Comparison of ENCODE assay signal across 30 cellular contexts in genomic region chr1:225155555-225155954, GRCh38.
"Had no signal": no experiment of that assay in that cellular context is flagged by ENCODE, and none has a peak within 500 bp of the region (broad histone marks: within the 10 kb centered on the region; RNA-seq: fewer than 3 reads in every experiment).

No MANE protein-coding gene starts in this region.

- H3K9me3 Mint-ChIP-seq: activated naive CD4-positive, alpha-beta T cell treated with anti-CD3 and anti-CD28 coated beads, Interleukin-2, amount 10 ng/mL, durations not matched to agents 7 days and 5 days; activated T-helper 1 cell treated with anti-CD3 and anti-CD28 coated beads, Interleukin-12 subunit alpha, Interleukin-12 subunit beta, Interleukin-2, Interleukin-4 antibody, amounts not matched to agents 30 ng/mL and 10 ng/mL and 1 ng/mL, durations not matched to agents 14 hours and 24 hours and 36 hours; endodermal cell; natural killer cell treated with Interleukin-12 subunit alpha and Interleukin-12 subunit beta and Interleukin-15 and Interleukin-18, amount 100 ng/mL, for 72 hours; stimulated activated memory B cell treated with anti-CD40 and anti-IgM and Interleukin-4, amounts not matched to agents 10 μg/mL and 1 μg/mL and 100 μg/mL, for 72 hours; stimulated activated naive CD8-positive, alpha-beta T cell treated with anti-CD3 and anti-CD28 coated beads, Interleukin-15, amount 100 ng/mL, for 72 hours; T-helper 2 cell treated with Interferon-gamma antibody and Interleukin-4, amounts not matched to agents 5 μg/mL and 100 μg/mL, for 36 hours; type B pancreatic cell had no signal

- H3K27ac ChIP-seq: brain microvascular endothelial cell, epithelial cell of prostate, esophagus squamous epithelium, heart right ventricle, left lung, right atrium auricular region, uterus had no signal

- H3K4me3 Mint-ChIP-seq: activated CD4-positive, alpha-beta T cell treated with anti-CD3 and anti-CD28 coated beads for 36 hours; activated naive CD4-positive, alpha-beta T cell treated with anti-CD3 and anti-CD28 coated beads, Interleukin-2, amount 10 ng/mL, durations not matched to agents 7 days and 5 days; activated T-helper 1 cell treated with anti-CD3 and anti-CD28 coated beads, Interleukin-12 subunit alpha, Interleukin-12 subunit beta, Interleukin-2, Interleukin-4 antibody, amounts not matched to agents 30 ng/mL and 10 ng/mL and 1 ng/mL, durations not matched to agents 14 hours and 24 hours and 36 hours; endodermal cell; natural killer cell treated with Interleukin-12 subunit alpha and Interleukin-12 subunit beta and Interleukin-15 and Interleukin-18, amount 100 ng/mL, for 72 hours; stimulated activated memory B cell treated with anti-CD40 and anti-IgM and Interleukin-4, amounts not matched to agents 10 μg/mL and 1 μg/mL and 100 μg/mL, for 72 hours; stimulated activated naive CD8-positive, alpha-beta T cell treated with anti-CD3 and anti-CD28 coated beads, Interleukin-15, amount 100 ng/mL, for 72 hours; T-helper 2 cell treated with Interferon-gamma antibody and Interleukin-4, amounts not matched to agents 5 μg/mL and 100 μg/mL, for 36 hours; type B pancreatic cell had no signal

- H3K27me3 Mint-ChIP-seq: activated naive CD4-positive, alpha-beta T cell treated with anti-CD3 and anti-CD28 coated beads, Interleukin-2, amount 10 ng/mL, durations not matched to agents 7 days and 5 days; stimulated activated memory B cell treated with anti-CD40 and anti-IgM and Interleukin-4, amounts not matched to agents 10 μg/mL and 1 μg/mL and 100 μg/mL, for 72 hours; stimulated activated naive CD8-positive, alpha-beta T cell treated with anti-CD3 and anti-CD28 coated beads, Interleukin-15, amount 100 ng/mL, for 72 hours; type B pancreatic cell had no signal

- H3K36me3 ChIP-seq: brain microvascular endothelial cell, esophagus squamous epithelium, heart right ventricle, left lung, right atrium auricular region, uterus had no signal

- H3K4me3 ChIP-seq: esophagus squamous epithelium, heart right ventricle, left lung, lung, right atrium auricular region, smooth muscle cell, uterus had no signal

- H3K9me3 ChIP-seq: esophagus squamous epithelium, heart right ventricle, left lung, right atrium auricular region, uterus had no signal

- ATAC-seq: heart right ventricle; left lung; stimulated activated memory B cell treated with anti-CD40 and anti-IgM and Interleukin-4, amounts not matched to agents 10 μg/mL and 1 μg/mL and 100 μg/mL, for 72 hours had no signal

- H3K27me3 ChIP-seq: brain microvascular endothelial cell, esophagus squamous epithelium, heart right ventricle, left lung, right atrium auricular region, uterus had no signal

- DNase-seq: activated CD4-positive, alpha-beta T cell treated with anti-CD3 and anti-CD28 coated beads for 36 hours; activated CD4-positive, CD25-positive, alpha-beta regulatory T cell; activated CD8-positive, alpha-beta memory T cell treated with anti-CD3 and anti-CD28 coated beads for 24 hours; activated CD8-positive, alpha-beta memory T cell treated with anti-CD3 and anti-CD28 coated beads, Interleukin-2, amount 50 U/mL, for 4 hours; activated gamma-delta T cell; activated naive CD4-positive, alpha-beta T cell treated with anti-CD3 and anti-CD28 coated beads, Interleukin-2, amount 10 ng/mL, durations not matched to agents 7 days and 5 days; activated T-cell treated with anti-CD3 and anti-CD28 coated beads, Interleukin-2, amount 50 U/mL, for 1 hour; amniotic stem cell; endodermal cell; esophagus squamous epithelium; foreskin melanocyte; heart right ventricle; kidney glomerular epithelial cell; left lung; mesendoderm; stimulated activated CD4-positive, alpha-beta T cell treated with anti-CD3 and anti-CD28 coated beads, Interleukin-4, amount 100 ng/mL, for 4 hours; stimulated activated CD8-positive, alpha-beta memory T cell treated with anti-CD3 and anti-CD28 coated beads, Interleukin-4, amount 100 ng/mL, for 48 hours; stimulated activated naive CD8-positive, alpha-beta T cell treated with anti-CD3 and anti-CD28 coated beads, Interleukin-15, amount 100 ng/mL, for 72 hours; substantia nigra; uterus had no signal

- H3K36me3 Mint-ChIP-seq: activated naive CD4-positive, alpha-beta T cell treated with anti-CD3 and anti-CD28 coated beads, Interleukin-2, amount 10 ng/mL, durations not matched to agents 7 days and 5 days; natural killer cell treated with Interleukin-12 subunit alpha and Interleukin-12 subunit beta and Interleukin-15 and Interleukin-18, amount 100 ng/mL, for 72 hours; stimulated activated memory B cell treated with anti-CD40 and anti-IgM and Interleukin-4, amounts not matched to agents 10 μg/mL and 1 μg/mL and 100 μg/mL, for 72 hours had no signal

- H3K4me1 Mint-ChIP-seq: activated naive CD4-positive, alpha-beta T cell treated with anti-CD3 and anti-CD28 coated beads, Interleukin-2, amount 10 ng/mL, durations not matched to agents 7 days and 5 days; endodermal cell; stimulated activated memory B cell treated with anti-CD40 and anti-IgM and Interleukin-4, amounts not matched to agents 10 μg/mL and 1 μg/mL and 100 μg/mL, for 72 hours; stimulated activated naive CD8-positive, alpha-beta T cell treated with anti-CD3 and anti-CD28 coated beads, Interleukin-15, amount 100 ng/mL, for 72 hours had no signal

- H3K4me1 ChIP-seq: esophagus squamous epithelium, heart right ventricle, left lung, right atrium auricular region, uterus had no signal

- H3K27ac Mint-ChIP-seq: activated CD4-positive, alpha-beta T cell treated with anti-CD3 and anti-CD28 coated beads for 36 hours; activated naive CD4-positive, alpha-beta T cell treated with anti-CD3 and anti-CD28 coated beads, Interleukin-2, amount 10 ng/mL, durations not matched to agents 7 days and 5 days; activated T-helper 1 cell treated with anti-CD3 and anti-CD28 coated beads, Interleukin-12 subunit alpha, Interleukin-12 subunit beta, Interleukin-2, Interleukin-4 antibody, amounts not matched to agents 30 ng/mL and 10 ng/mL and 1 ng/mL, durations not matched to agents 14 hours and 24 hours and 36 hours; endodermal cell; natural killer cell treated with Interleukin-12 subunit alpha and Interleukin-12 subunit beta and Interleukin-15 and Interleukin-18, amount 100 ng/mL, for 72 hours; stimulated activated memory B cell treated with anti-CD40 and anti-IgM and Interleukin-4, amounts not matched to agents 10 μg/mL and 1 μg/mL and 100 μg/mL, for 72 hours; stimulated activated naive CD8-positive, alpha-beta T cell treated with anti-CD3 and anti-CD28 coated beads, Interleukin-15, amount 100 ng/mL, for 72 hours; T-helper 2 cell treated with Interferon-gamma antibody and Interleukin-4, amounts not matched to agents 5 μg/mL and 100 μg/mL, for 36 hours had no signal
